In the genomic region with DNA sequence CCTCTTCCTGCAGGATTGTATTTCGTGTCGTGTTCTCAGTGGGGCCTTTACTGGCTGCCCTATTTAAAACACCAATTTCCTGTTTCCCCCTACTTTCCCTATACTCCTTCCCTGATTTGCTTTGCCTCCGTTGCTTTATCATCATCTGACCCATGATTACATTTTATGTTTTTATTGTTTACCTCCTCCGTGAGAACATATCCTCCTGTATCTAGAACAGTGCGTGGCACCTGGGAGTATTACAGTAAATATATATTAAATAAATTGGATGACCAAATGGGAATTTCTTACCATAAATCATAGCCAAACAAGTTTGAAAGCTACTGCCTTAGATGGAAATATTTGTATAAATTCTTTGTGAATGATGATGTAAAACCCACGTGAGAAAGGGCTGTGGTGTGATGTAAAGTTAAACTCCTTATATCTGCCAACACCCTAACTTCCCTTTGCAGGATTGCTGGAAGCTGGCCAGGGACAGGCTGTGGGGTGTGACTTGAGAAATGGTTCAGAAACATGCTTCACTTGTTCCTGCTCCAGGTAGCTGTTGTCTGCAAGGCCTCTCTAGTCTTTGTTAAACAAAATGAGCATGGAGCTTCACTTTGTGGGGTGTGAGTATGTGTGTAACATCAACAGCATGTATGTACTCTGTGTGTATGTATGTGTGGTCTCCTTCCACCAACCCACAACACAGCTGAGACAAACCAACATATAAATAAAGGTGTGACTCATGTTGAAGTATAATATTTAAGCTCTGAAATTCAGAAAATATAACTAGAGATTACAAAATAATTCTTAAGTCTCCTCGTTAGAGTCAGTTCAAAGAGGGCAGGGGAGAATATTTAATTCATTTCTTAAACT, we compare ENCODE assay signal across 14 cellular contexts. TPM values are rescaled to one million over a fixed set of nuclear protein-coding genes. Genes with fewer than 3 reads are reported as not detected.
A peak's percentile ranks its signal among the peaks of the same experiment; 100 is the strongest.
DNase-seq lines count a peak whose midpoint lies in the region; ATAC-seq and TF ChIP-seq lines count a peak whose summit lies in the region.
"Had no signal": no experiment of that assay in that cellular context is flagged by ENCODE, and none has a peak within 500 bp of the region (broad histone marks: within the 10 kb centered on the region; RNA-seq: fewer than 3 reads in every experiment).

No MANE protein-coding gene starts in this region.

- no peak overlapping the region for H3K4me3 Mint-ChIP-seq in Calu3 (ENCODE audit: low read depth, unreplicated experiment)
- H3K4me3 Mint-ChIP-seq in stimulated activated effector memory CD8-positive, alpha-beta T cell treated with anti-CD3 and anti-CD28 coated beads, Interleukin-12 subunit alpha, Interleukin-12 subunit beta, amount 100 ng/mL, for 72 hours = no peak overlapping the region

- no peaks in the 10 kb centered on the region for H3K36me3 Mint-ChIP-seq in Calu3 (ENCODE audit: insufficient read depth, unreplicated experiment)
- no peaks in the 10 kb centered on the region for H3K36me3 Mint-ChIP-seq in stimulated activated effector memory CD8-positive, alpha-beta T cell treated with anti-CD3 and anti-CD28 coated beads, Interleukin-12 subunit alpha, Interleukin-12 subunit beta, amount 100 ng/mL, for 72 hours

- H3K9me3 Mint-ChIP-seq in Calu3 (ENCODE audit: low read depth, unreplicated experiment) = no peaks in the 10 kb centered on the region
- no peaks in the 10 kb centered on the region for H3K9me3 Mint-ChIP-seq in stimulated activated effector memory CD8-positive, alpha-beta T cell treated with anti-CD3 and anti-CD28 coated beads, Interleukin-12 subunit alpha, Interleukin-12 subunit beta, amount 100 ng/mL, for 72 hours

- H3K36me3 ChIP-seq in lung (ENCODE audit: control insufficient read depth in 2 of 2, insufficient read depth in 2 of 2, low read length in 2 of 2) = no peaks in the 10 kb centered on the region
- H3K36me3 ChIP-seq: BLaER1, brain microvascular endothelial cell, gastrocnemius medialis had no signal

- H3K4me1 ChIP-seq in lung (ENCODE audit: control insufficient read depth in 2 of 2, insufficient read depth in 2 of 2, low read length in 2 of 2) = peaks cover 2 to 12% of the 10 kb centered on the region in 2 donors
- H3K4me1 ChIP-seq: BLaER1, gastrocnemius medialis had no signal

- intact Hi-C loops in Calu3 (cut with micrococcal nuclease; ENCODE audit: unreplicated experiment) = no loop called here

- 52 to 69% methylated on average over 7 of the region's 7 CpGs for WGBS in lung, 2 donors

- peak; percentile 74 for DNase-seq in Calu3
- peak; percentile 11 for DNase-seq in MV-4-11 (lab: John Stamatoyannopoulos, UW)
- peak; percentile 53 for DNase-seq in lung (ENCODE audit: low spot score)
- DNase-seq in activated naive CD4-positive, alpha-beta T cell treated with Interleukin-2 at 50 U/mL for 16 hours = no peak
- no peak for DNase-seq in occipital lobe (lab: John Stamatoyannopoulos, UW)
- DNase-seq in NCI-H2107 treated with DMSO at 0.1 percent for 48 hours (lab: John Stamatoyannopoulos, UW; ENCODE audit: unreplicated experiment) = no peak
- no peak for DNase-seq in stimulated activated effector memory CD8-positive, alpha-beta T cell treated with anti-CD3 and anti-CD28 coated beads, Interleukin-12 subunit alpha, Interleukin-12 subunit beta, amount 100 ng/mL, for 72 hours (ENCODE audit: low spot score in 2 of 2)
- DNase-seq: activated CD8-positive, alpha-beta memory T cell treated with anti-CD3 and anti-CD28 coated beads, Interleukin-2, amount 50 U/mL, for 48 hours; brain microvascular endothelial cell; NCI-H1105; T-helper 9 cell had no signal

- ATAC-seq in esophagus mucosa (peak; percentile 85), lung (ENCODE audit: insufficient read depth, low FRiP score) (no peak)
- no peak for ATAC-seq in stimulated activated effector memory CD8-positive, alpha-beta T cell treated with anti-CD3 and anti-CD28 coated beads, Interleukin-12 subunit alpha, Interleukin-12 subunit beta, amount 100 ng/mL, for 72 hours
- ATAC-seq: gastrocnemius medialis had no signal

- TF ChIP-seq CTCF in Calu3 (IDR thresholded peaks at IDR 0.05; ENCODE audit: unreplicated experiment) (no peak), lung (IDR thresholded peaks at IDR 0.05; ENCODE audit: control extremely low read depth, extremely low read depth) (no peak)

- H3K27me3 Mint-ChIP-seq in Calu3 (ENCODE audit: unreplicated experiment) = no peaks in the 10 kb centered on the region

- CTCF ChIA-PET in Calu3 (lab: Charles Lee) = interaction anchor here (0.6 to 1.1 kb wide), 2 partner anchors 22 to 63 kb away, joined by 5 to 6 read pairs; no protein-coding TSS in a partner anchor

- H3K4me3 ChIP-seq in lung = no peak overlapping the region
- H3K4me3 ChIP-seq: BLaER1, gastrocnemius medialis had no signal

- H3K4me1 Mint-ChIP-seq in Calu3 (ENCODE audit: low read depth, unreplicated experiment) = peaks cover 15% of the 10 kb centered on the region
- H3K4me1 Mint-ChIP-seq in stimulated activated effector memory CD8-positive, alpha-beta T cell treated with anti-CD3 and anti-CD28 coated beads, Interleukin-12 subunit alpha, Interleukin-12 subunit beta, amount 100 ng/mL, for 72 hours = no peaks in the 10 kb centered on the region

- peak overlapping the region; percentile 23 for H3K27ac Mint-ChIP-seq in Calu3 (ENCODE audit: unreplicated experiment)
- no peak overlapping the region for H3K27ac Mint-ChIP-seq in stimulated activated effector memory CD8-positive, alpha-beta T cell treated with anti-CD3 and anti-CD28 coated beads, Interleukin-12 subunit alpha, Interleukin-12 subunit beta, amount 100 ng/mL, for 72 hours

- H3K27me3 ChIP-seq in lung (ENCODE audit: control insufficient read depth, insufficient read depth) = no peaks in the 10 kb centered on the region
- H3K27me3 ChIP-seq: BLaER1, brain microvascular endothelial cell, gastrocnemius medialis had no signal

- no peak overlapping the region for H3K27ac ChIP-seq in lung (ENCODE audit: low read depth in 1 of 2, low read length in 1 of 2)
- H3K27ac ChIP-seq: BLaER1, brain microvascular endothelial cell, gastrocnemius medialis had no signal

- no TSS peak for BruUV-seq in Calu3 (replicated peaks; lab: Mats Ljungman, UMichigan)

- H3K9me3 ChIP-seq in lung (ENCODE audit: control insufficient read depth in 2 of 2, insufficient read depth in 1 of 2, low read length in 1 of 2) = no peaks in the 10 kb centered on the region
- H3K9me3 ChIP-seq: BLaER1, gastrocnemius medialis had no signal

RNA-seq across cellular contexts. Expression of a gene that starts 40.3 kb away (rescaled TPM):
- total RNA-seq in Calu3 (2022) (not detected in 2 replicates), esophagus mucosa (not detected), lung (under 1 TPM; 0.12 to 0.26 TPM), occipital lobe (0.16 TPM)
- polyA plus RNA-seq in lung = under 1 TPM; 0.02 to 0.06 TPM
- total RNA-seq: gastrocnemius medialis had no signal

Comparison
In these comparisons a context has a peak if more than half of its experiments do, and no peak if none do; other contexts are left out.
1. DNase-seq: peak in Calu3 (single experiment), MV-4-11 (single experiment) and lung (single experiment); none in activated naive CD4-positive, alpha-beta T cell treated with Interleukin-2 at 50 U/mL for 16 hours (single experiment), occipital lobe (single experiment), NCI-H2107 treated with DMSO at 0.1 percent for 48 hours (single experiment) and stimulated activated effector memory CD8-positive, alpha-beta T cell treated with anti-CD3 and anti-CD28 coated beads, Interleukin-12 subunit alpha, Interleukin-12 subunit beta, amount 100 ng/mL, for 72 hours (0 of 2).